ENCODE assay signal across 1 cellular context in genomic region chr2:120786559-120786960, GRCh38.
TF ChIP-seq lines count a peak whose summit lies in the region.

No MANE protein-coding gene starts in this region.

TF ChIP-seq in H1, 55 proteins besides CTCF, POLR2A, EP300 and RAD21:
- TF ChIP-seq HDAC6 (IDR thresholded peaks at IDR 0.05; ENCODE audit: low read depth, low read length) (no peak), CHD1 (IDR thresholded peaks at IDR 0.05; ENCODE audit: low read depth, low read length) (no peak), TCF12 (IDR thresholded peaks at IDR 0.05; ENCODE audit: low read depth, low read length) (no peak), HDAC2 (IDR thresholded peaks at IDR 0.05; ENCODE audit: borderline replicate concordance in 1 of 2, low read depth in 2 of 2, low read length in 2 of 2) (0 out of 4 replicates have a peak, but pooled peaks of 1 of the 2 experiments have one; percentile 85), ZNF274 (IDR thresholded peaks at IDR 0.05; ENCODE audit: borderline replicate concordance, extremely low read depth, low read length) (no peak), CTBP2 (IDR thresholded peaks at IDR 0.05; ENCODE audit: borderline replicate concordance, insufficient read depth, insufficient read length, low read length) (no peak), SIN3A (conservative IDR thresholded peaks at IDR 0.05 in 1 of 2, IDR thresholded peaks at IDR 0.05 in 1 of 2; ENCODE audit: low read depth in 1 of 2, low read length in 2 of 2) (peak in 1 of 2 experiments; percentile 74; a peak in 2 of 4 replicates), NRF1 (IDR thresholded peaks at IDR 0.05; ENCODE audit: low read depth, low read length) (no peak), SP1 (IDR thresholded peaks at IDR 0.05; ENCODE audit: low read depth, low read length) (peak; percentile 63), TAF7 (optimal IDR thresholded peaks at IDR 0.05; ENCODE audit: borderline replicate concordance, low read depth, low read length) (no peak), RXRA (IDR thresholded peaks at IDR 0.05; ENCODE audit: insufficient read depth, low read depth, low read length) (no peak), KDM1A (IDR thresholded peaks at IDR 0.05; ENCODE audit: borderline replicate concordance, low read length) (0 out of 2 replicates have a peak, but pooled peaks have one; percentile 46), KDM5A (IDR thresholded peaks at IDR 0.05; ENCODE audit: low read length) (no peak), BCL11A (IDR thresholded peaks at IDR 0.05; ENCODE audit: low read depth in 2 of 2, low read length in 2 of 2) (no peak), ASH2L (IDR thresholded peaks at IDR 0.05; ENCODE audit: low read length) (no peak), JUND (IDR thresholded peaks at IDR 0.05; ENCODE audit: low read length) (no peak), POLR2AphosphoS5 (IDR thresholded peaks at IDR 0.05; ENCODE audit: low read depth, low read length) (no peak), EZH2 (IDR thresholded peaks at IDR 0.05; ENCODE audit: low read depth, low read length, severe bottlenecking) (no peak), POU5F1 (IDR thresholded peaks at IDR 0.05; ENCODE audit: low read depth, low read length) (peak; percentile 81; the same call in 1 of the 2 replicates), CHD7 (IDR thresholded peaks at IDR 0.05; ENCODE audit: insufficient replicate concordance, low read length) (peak; percentile 48), NANOG (IDR thresholded peaks at IDR 0.05; ENCODE audit: insufficient read depth, low read depth, low read length, poor library complexity, severe bottlenecking) (peak; percentile 93), RFX5 (IDR thresholded peaks at IDR 0.05; ENCODE audit: borderline replicate concordance, low read depth, low read length) (no peak), CREB1 (IDR thresholded peaks at IDR 0.05) (no peak), GTF2F1 (IDR thresholded peaks at IDR 0.05; ENCODE audit: borderline replicate concordance, low read depth, low read length) (no peak), CEBPB (IDR thresholded peaks at IDR 0.05; ENCODE audit: low read depth, low read length) (no peak), CBX5 (IDR thresholded peaks at IDR 0.05; ENCODE audit: low read depth, low read length) (no peak), SUZ12 (IDR thresholded peaks at IDR 0.05; ENCODE audit: low read length) (no peak), CBX8 (IDR thresholded peaks at IDR 0.05; ENCODE audit: borderline replicate concordance, low read depth, low read length) (no peak), SP4 (IDR thresholded peaks at IDR 0.05; ENCODE audit: low read length) (0 out of 2 replicates have a peak, but pooled peaks have one; percentile 57), CHD2 (IDR thresholded peaks at IDR 0.05; ENCODE audit: low read length) (no peak), JUN (IDR thresholded peaks at IDR 0.05; ENCODE audit: low read depth, low read length) (no peak), TEAD4 (IDR thresholded peaks at IDR 0.05; ENCODE audit: low read depth, low read length) (no peak), RNF2 (IDR thresholded peaks at IDR 0.05; ENCODE audit: borderline replicate concordance, low read depth, low read length, missing control alignments, poor library complexity, severe bottlenecking) (no peak), FOSL1 (IDR thresholded peaks at IDR 0.05; ENCODE audit: insufficient read depth, low read depth, low read length) (no peak), SIX5 (IDR thresholded peaks at IDR 0.05; ENCODE audit: low read depth, low read length) (no peak), GABPA (IDR thresholded peaks at IDR 0.05; ENCODE audit: borderline replicate concordance, insufficient read depth, low read length) (peak; percentile 47; the same call in 1 of the 2 replicates), RBBP5 (IDR thresholded peaks at IDR 0.05; ENCODE audit: borderline replicate concordance, low read depth, low read length) (no peak), YY1 (IDR thresholded peaks at IDR 0.05; ENCODE audit: low read depth, low read length) (peak; percentile 78), EGR1 (IDR thresholded peaks at IDR 0.05; ENCODE audit: borderline replicate concordance, low read depth, low read length) (peak; percentile 21; the same call in 1 of the 2 replicates), SP2 (IDR thresholded peaks at IDR 0.05; ENCODE audit: low read length) (no peak), SAP30 (IDR thresholded peaks at IDR 0.05; ENCODE audit: insufficient read depth, insufficient replicate concordance, low read length) (no peak), KDM4A (IDR thresholded peaks at IDR 0.05; ENCODE audit: low read depth, low read length, severe bottlenecking) (no peak), BACH1 (IDR thresholded peaks at IDR 0.05; ENCODE audit: low read length) (no peak), TAF1 (IDR thresholded peaks at IDR 0.05; ENCODE audit: low read depth, low read length) (no peak), BRCA1 (IDR thresholded peaks at IDR 0.05; ENCODE audit: low read depth, low read length) (no peak), PHF8 (conservative IDR thresholded peaks at IDR 0.05; ENCODE audit: low read depth, low read length) (no peak), MAFK (IDR thresholded peaks at IDR 0.05; ENCODE audit: low read depth, low read length) (peak; percentile 62; the same call in 1 of the 2 replicates), SRF (IDR thresholded peaks at IDR 0.05; ENCODE audit: low read depth, low read length) (peak; percentile 87), SIRT6 (IDR thresholded peaks at IDR 0.05; ENCODE audit: low read length) (no peak), TBP (IDR thresholded peaks at IDR 0.05; ENCODE audit: low read depth, low read length) (no peak)
- TF ChIP-seq, protein P1, sequence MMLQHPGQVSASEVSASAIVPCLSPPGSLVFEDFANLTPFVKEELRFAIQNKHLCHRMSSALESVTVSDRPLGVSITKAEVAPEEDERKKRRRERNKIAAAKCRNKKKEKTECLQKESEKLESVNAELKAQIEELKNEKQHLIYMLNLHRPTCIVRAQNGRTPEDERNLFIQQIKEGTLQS (IDR thresholded peaks at IDR 0.05; ENCODE audit: insufficient read depth, low read depth, low read length): no peak
- TF ChIP-seq, protein P2, sequence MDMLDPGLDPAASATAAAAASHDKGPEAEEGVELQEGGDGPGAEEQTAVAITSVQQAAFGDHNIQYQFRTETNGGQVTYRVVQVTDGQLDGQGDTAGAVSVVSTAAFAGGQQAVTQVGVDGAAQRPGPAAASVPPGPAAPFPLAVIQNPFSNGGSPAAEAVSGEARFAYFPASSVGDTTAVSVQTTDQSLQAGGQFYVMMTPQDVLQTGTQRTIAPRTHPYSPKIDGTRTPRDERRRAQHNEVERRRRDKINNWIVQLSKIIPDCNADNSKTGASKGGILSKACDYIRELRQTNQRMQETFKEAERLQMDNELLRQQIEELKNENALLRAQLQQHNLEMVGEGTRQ (IDR thresholded peaks at IDR 0.05; ENCODE audit: low read length): no peak
- TF ChIP-seq, protein P3, sequence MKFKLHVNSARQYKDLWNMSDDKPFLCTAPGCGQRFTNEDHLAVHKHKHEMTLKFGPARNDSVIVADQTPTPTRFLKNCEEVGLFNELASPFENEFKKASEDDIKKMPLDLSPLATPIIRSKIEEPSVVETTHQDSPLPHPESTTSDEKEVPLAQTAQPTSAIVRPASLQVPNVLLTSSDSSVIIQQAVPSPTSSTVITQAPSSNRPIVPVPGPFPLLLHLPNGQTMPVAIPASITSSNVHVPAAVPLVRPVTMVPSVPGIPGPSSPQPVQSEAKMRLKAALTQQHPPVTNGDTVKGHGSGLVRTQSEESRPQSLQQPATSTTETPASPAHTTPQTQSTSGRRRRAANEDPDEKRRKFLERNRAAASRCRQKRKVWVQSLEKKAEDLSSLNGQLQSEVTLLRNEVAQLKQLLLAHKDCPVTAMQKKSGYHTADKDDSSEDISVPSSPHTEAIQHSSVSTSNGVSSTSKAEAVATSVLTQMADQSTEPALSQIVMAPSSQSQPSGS (IDR thresholded peaks at IDR 0.05; ENCODE audit: low read length): peak; percentile 90
- TF ChIP-seq, protein P4, sequence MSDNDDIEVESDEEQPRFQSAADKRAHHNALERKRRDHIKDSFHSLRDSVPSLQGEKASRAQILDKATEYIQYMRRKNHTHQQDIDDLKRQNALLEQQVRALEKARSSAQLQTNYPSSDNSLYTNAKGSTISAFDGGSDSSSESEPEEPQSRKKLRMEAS (IDR thresholded peaks at IDR 0.05): peak; percentile 76
- TF ChIP-seq, protein P5, sequence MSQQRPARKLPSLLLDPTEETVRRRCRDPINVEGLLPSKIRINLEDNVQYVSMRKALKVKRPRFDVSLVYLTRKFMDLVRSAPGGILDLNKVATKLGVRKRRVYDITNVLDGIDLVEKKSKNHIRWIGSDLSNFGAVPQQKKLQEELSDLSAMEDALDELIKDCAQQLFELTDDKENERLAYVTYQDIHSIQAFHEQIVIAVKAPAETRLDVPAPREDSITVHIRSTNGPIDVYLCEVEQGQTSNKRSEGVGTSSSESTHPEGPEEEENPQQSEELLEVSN (IDR thresholded peaks at IDR 0.05): peak; percentile 56; the same call in 1 of the 2 replicates
